In genomic region chr14:99683619-99684355, GRCh38 we compare ENCODE assay signal across 8 cellular contexts. TPM values are rescaled to one million over a fixed set of nuclear protein-coding genes. Genes with fewer than 3 reads are reported as not detected.
DNase-seq lines count a peak whose midpoint lies in the region; ATAC-seq, FAIRE-seq and TF ChIP-seq lines count a peak whose summit lies in the region.

Gene CYP46A1 (plus strand): TSS chr14:99684298. CDS start chr14:99684418, 120 bp downstream.

- peak; percentile 88 for FAIRE-seq in urothelium cell line (lab: Jason Lieb, UNC)

- intact Hi-C loops in left ventricle myocardium inferior (cut with micrococcal nuclease): no loop called here
- intact Hi-C loops in prostate gland (cut with DNase I): loop anchor here (5.0 kb wide), 1 partner anchor 204 kb away; no protein-coding TSS in a partner anchor

- peak; percentile 89 for ATAC-seq in HG02884 (IDR thresholded peaks at IDR 0.05; ENCODE audit: unreplicated experiment)

- WGBS in prostate gland: under 1% methylated on average over 67 of the region's 77 CpGs

- H3K36me3 ChIP-seq in left ventricle myocardium inferior (no peaks in the 10 kb centered on the region), prostate gland (no peaks in the 10 kb centered on the region)

- peak; percentile 57 for TF ChIP-seq POLR2A in GM15510 (IDR thresholded peaks at IDR 0.05; ENCODE audit: borderline replicate concordance, extremely low read depth, insufficient read length)
- no peak for TF ChIP-seq POLR2A in prostate gland (IDR thresholded peaks at IDR 0.05)

- no peaks in the 10 kb centered on the region for H3K27me3 ChIP-seq in left ventricle myocardium inferior (ENCODE audit: low read depth)
- H3K27me3 ChIP-seq in prostate gland (replicated peaks; ENCODE audit: insufficient read depth): no peaks in the 10 kb centered on the region

- H3K27ac ChIP-seq in left ventricle myocardium inferior (replicated peaks) (peak within 1 kb of the TSS; percentile 84), prostate gland (peak within 1 kb of the TSS; percentile 44 to 68)

- peak; percentile 85 for DNase-seq in NCI-H146 treated with DMSO at 0.1 percent for 48 hours (lab: John Stamatoyannopoulos, UW; ENCODE audit: unreplicated experiment)
- DNase-seq in T-helper 1 cell: peak; percentile 100
- DNase-seq in amniotic stem cell (lab: John Stamatoyannopoulos, UW): peak; percentile 95
- DNase-seq in left ventricle myocardium inferior: peak; percentile 100
- DNase-seq in prostate gland (ENCODE audit: low spot score): peak; percentile 100
- DNase-seq in urothelium cell line (ENCODE audit: low spot score): peak; percentile 97

- H3K9me3 ChIP-seq in left ventricle myocardium inferior (replicated peaks) (peaks cover 4% of the 10 kb centered on the region), prostate gland (no peaks in the 10 kb centered on the region)

- H3K4me1 ChIP-seq in left ventricle myocardium inferior (peaks cover 16% of the 10 kb centered on the region), prostate gland (replicated peaks) (peaks cover 7% of the 10 kb centered on the region)

- TF ChIP-seq CTCF in left ventricle myocardium inferior (IDR thresholded peaks at IDR 0.05; ENCODE audit: borderline replicate concordance) (no peak), prostate gland (IDR thresholded peaks at IDR 0.05) (peak in 2 of 4 experiments; percentile 22 to 43)

- H3K4me3 ChIP-seq in left ventricle myocardium inferior (peak within 1 kb of the TSS; percentile 79), prostate gland (peak within 1 kb of the TSS; percentile 62 to 78)

RNA-seq across cellular contexts. Expression of gene CYP46A1, which starts in this region (rescaled TPM):
- 4.2 TPM for total RNA-seq in left ventricle myocardium inferior
- total RNA-seq in prostate gland: 1 to 10 TPM in 1 of 2 donors, under 1 TPM in 1; 0.46 to 6.5 TPM

Comparison
In these comparisons a context has a peak if more than half of its experiments do, and no peak if none do; other contexts are left out.
1. Peak in every context shown above with its lines: DNase-seq, ATAC-seq, H3K4me3 ChIP-seq and H3K27ac ChIP-seq.